ENCODE assay signal across 1 cellular context in genomic region chr14:81427348-81428058, GRCh38.
TF ChIP-seq lines count a peak whose summit lies in the region.

No MANE protein-coding gene starts in this region.

TF ChIP-seq in K562, 482 proteins besides CTCF, POLR2A, EP300 and RAD21 (continued from another document and continues in another):
- TF ChIP-seq VEZF1 (CRISPR knock-in tag; IDR thresholded peaks at IDR 0.05), result peak; percentile 42; the same call in 1 of the 2 replicates
- peak in 2 of 3 experiments; percentile 19 to 36 for TF ChIP-seq YY1 (IDR thresholded peaks at IDR 0.05; ENCODE audit: borderline replicate concordance in 1 of 3, control insufficient read depth in 1 of 3, extremely low read depth in 1 of 3, insufficient read depth in 3 of 3, insufficient read length in 1 of 3, insufficient replicate concordance in 2 of 3, low read depth in 1 of 3, low read length in 2 of 3)
- TF ChIP-seq ZNF146 (CRISPR knock-in tag; IDR thresholded peaks at IDR 0.05; ENCODE audit: unreplicated experiment), result no peak
- TF ChIP-seq ZHX1 (conservative IDR thresholded peaks at IDR 0.05; ENCODE audit: low read length), result no peak
- no peak for TF ChIP-seq SMAD3 (CRISPR knock-in tag; conservative IDR thresholded peaks at IDR 0.05)
- TF ChIP-seq CREB1 (IDR thresholded peaks at IDR 0.05), result no peak; the same call in 1 of the 2 replicates
- TF ChIP-seq CREB1 (CRISPR knock-in tag; IDR thresholded peaks at IDR 0.05), result no peak
- no peak for TF ChIP-seq ZNF778 (CRISPR knock-in tag; IDR thresholded peaks at IDR 0.05)
- TF ChIP-seq CBX2 (IDR thresholded peaks at IDR 0.05; ENCODE audit: insufficient read depth, low read length, poor library complexity, severe bottlenecking), result no peak
- TF ChIP-seq HNRNPK (IDR thresholded peaks at IDR 0.05; ENCODE audit: low read depth, low read length, poor library complexity, severe bottlenecking), result no peak
- no peak for TF ChIP-seq ZNF785 (CRISPR knock-in tag; IDR thresholded peaks at IDR 0.05)
- TF ChIP-seq ZNF780A (CRISPR knock-in tag; IDR thresholded peaks at IDR 0.05), result no peak
- no peak for TF ChIP-seq SETDB1 (IDR thresholded peaks at IDR 0.05; ENCODE audit: low read length)
- TF ChIP-seq FOXK1 (CRISPR knock-in tag; IDR thresholded peaks at IDR 0.05; ENCODE audit: borderline replicate concordance), result no peak
- TF ChIP-seq HNRNPL (IDR thresholded peaks at IDR 0.05; ENCODE audit: low read depth, low read length), result no peak
- no peak for TF ChIP-seq ZNF79 (CRISPR knock-in tag; IDR thresholded peaks at IDR 0.05; ENCODE audit: low read depth)
- no peak for TF ChIP-seq ZNF764 (CRISPR knock-in tag; IDR thresholded peaks at IDR 0.05; ENCODE audit: low read depth)
- no peak for TF ChIP-seq ZNF609 (CRISPR knock-in tag; IDR thresholded peaks at IDR 0.05; ENCODE audit: borderline replicate concordance)
- TF ChIP-seq MTA2 (IDR thresholded peaks at IDR 0.05; ENCODE audit: low read depth), result peak; percentile 56
- peak in 1 of 2 experiments; percentile 63; a peak in 2 of 4 replicates for TF ChIP-seq MLLT1 (IDR thresholded peaks at IDR 0.05)
- TF ChIP-seq TFE3 (CRISPR knock-in tag; IDR thresholded peaks at IDR 0.05), result no peak
- TF ChIP-seq THAP7 (CRISPR knock-in tag; IDR thresholded peaks at IDR 0.05), result no peak
- TF ChIP-seq THRAP3 (IDR thresholded peaks at IDR 0.05; ENCODE audit: borderline replicate concordance), result no peak
- TF ChIP-seq DLX4 (CRISPR knock-in tag; IDR thresholded peaks at IDR 0.05), result no peak
- no peak for TF ChIP-seq ZFP91 (CRISPR knock-in tag; IDR thresholded peaks at IDR 0.05)
- peak in 1 of 2 experiments; percentile 87; a peak in 3 of 4 replicates for TF ChIP-seq RCOR1 (IDR thresholded peaks at IDR 0.05; ENCODE audit: borderline replicate concordance in 1 of 2, low read depth in 2 of 2, low read length in 2 of 2)
- TF ChIP-seq ATF2 (CRISPR knock-in tag; IDR thresholded peaks at IDR 0.05), result no peak
- peak in 1 of 2 experiments; percentile 49; a peak in 1 of 4 replicates for TF ChIP-seq ETV6 (IDR thresholded peaks at IDR 0.05; ENCODE audit: borderline replicate concordance in 1 of 2, low read depth in 2 of 2, low read length in 1 of 2)
- no peak for TF ChIP-seq ETV6 (CRISPR knock-in tag; IDR thresholded peaks at IDR 0.05; ENCODE audit: borderline replicate concordance)
- TF ChIP-seq SP1 (CRISPR knock-in tag; IDR thresholded peaks at IDR 0.05), result peak; percentile 29; the same call in 1 of the 2 replicates
- TF ChIP-seq HCFC1 (IDR thresholded peaks at IDR 0.05; ENCODE audit: low read depth, low read length), result no peak
- TF ChIP-seq PBX2 (CRISPR knock-in tag; IDR thresholded peaks at IDR 0.05; ENCODE audit: low read depth), result no peak
- peak; percentile 97 for TF ChIP-seq PBX2 (tag; conservative IDR thresholded peaks at IDR 0.05; ENCODE audit: low read depth)
